1 cellular context compared by ENCODE assay signal in the genomic region with DNA sequence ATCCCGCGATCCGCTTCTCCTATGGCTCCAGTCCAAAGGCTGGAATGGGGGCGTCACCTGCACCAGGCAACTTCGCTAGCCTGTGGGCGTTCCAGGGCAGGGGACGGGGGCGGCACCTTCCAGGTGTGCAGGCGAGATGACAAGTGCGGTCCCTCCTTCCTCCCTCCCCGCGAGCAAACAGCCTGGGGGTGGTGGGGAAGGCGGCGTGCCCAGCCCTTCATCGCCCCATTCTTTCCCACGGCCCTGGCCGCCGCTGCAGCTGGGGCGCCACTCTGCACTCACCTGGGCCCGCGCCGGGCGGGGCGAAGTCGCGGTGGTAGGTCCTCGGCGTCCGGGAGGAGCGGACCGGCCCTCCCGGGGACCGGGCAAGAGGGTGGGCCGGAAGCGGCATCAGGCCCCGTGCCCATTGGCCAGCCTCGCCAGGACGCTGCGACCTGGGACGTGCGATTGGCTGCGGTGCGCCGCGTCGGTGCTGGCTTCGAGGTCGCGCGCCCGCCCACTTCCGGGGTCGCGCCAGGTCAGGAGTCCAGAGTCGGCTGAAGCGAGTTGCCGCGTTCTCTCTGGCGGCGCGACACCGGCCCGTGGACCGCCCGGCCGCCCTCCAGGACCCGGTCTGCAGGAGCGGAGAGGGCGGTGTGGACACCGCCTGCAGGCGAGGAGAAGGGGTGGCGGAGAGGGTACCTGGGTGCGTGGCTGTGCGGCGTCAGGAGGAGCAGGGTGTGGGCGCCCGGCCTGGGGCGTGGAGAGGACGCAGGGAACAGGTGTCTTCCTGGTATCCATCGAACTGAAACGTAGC.
TF ChIP-seq lines count a peak whose summit lies in the region.

Gene TECPR1, minus strand, starts transcription at position 389 of the 796 bp plus-strand sequence. CDS start 6,086 bp downstream, outside the sequence.

TF ChIP-seq in HepG2, 621 proteins besides CTCF, POLR2A, EP300 and RAD21 (continued from another document and continues in another):
- TF ChIP-seq, protein P1, sequence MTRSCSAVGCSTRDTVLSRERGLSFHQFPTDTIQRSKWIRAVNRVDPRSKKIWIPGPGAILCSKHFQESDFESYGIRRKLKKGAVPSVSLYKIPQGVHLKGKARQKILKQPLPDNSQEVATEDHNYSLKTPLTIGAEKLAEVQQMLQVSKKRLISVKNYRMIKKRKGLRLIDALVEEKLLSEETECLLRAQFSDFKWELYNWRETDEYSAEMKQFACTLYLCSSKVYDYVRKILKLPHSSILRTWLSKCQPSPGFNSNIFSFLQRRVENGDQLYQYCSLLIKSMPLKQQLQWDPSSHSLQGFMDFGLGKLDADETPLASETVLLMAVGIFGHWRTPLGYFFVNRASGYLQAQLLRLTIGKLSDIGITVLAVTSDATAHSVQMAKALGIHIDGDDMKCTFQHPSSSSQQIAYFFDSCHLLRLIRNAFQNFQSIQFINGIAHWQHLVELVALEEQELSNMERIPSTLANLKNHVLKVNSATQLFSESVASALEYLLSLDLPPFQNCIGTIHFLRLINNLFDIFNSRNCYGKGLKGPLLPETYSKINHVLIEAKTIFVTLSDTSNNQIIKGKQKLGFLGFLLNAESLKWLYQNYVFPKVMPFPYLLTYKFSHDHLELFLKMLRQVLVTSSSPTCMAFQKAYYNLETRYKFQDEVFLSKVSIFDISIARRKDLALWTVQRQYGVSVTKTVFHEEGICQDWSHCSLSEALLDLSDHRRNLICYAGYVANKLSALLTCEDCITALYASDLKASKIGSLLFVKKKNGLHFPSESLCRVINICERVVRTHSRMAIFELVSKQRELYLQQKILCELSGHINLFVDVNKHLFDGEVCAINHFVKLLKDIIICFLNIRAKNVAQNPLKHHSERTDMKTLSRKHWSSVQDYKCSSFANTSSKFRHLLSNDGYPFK (CRISPR knock-in tag; IDR thresholded peaks at IDR 0.05; ENCODE audit: borderline replicate concordance): no peak; the same call in 1 of the 2 replicates
- TF ChIP-seq FOXC1 (CRISPR knock-in tag; IDR thresholded peaks at IDR 0.05; ENCODE audit: borderline replicate concordance) (peak; percentile 81; the same call in 1 of the 2 replicates), ZSCAN21 (CRISPR knock-in tag; IDR thresholded peaks at IDR 0.05; ENCODE audit: borderline replicate concordance) (no peak; the same call in 1 of the 2 replicates), TEAD3 (CRISPR knock-in tag; optimal IDR thresholded peaks at IDR 0.05; ENCODE audit: borderline replicate concordance) (peak; percentile 16), GLI4 (CRISPR knock-in tag; IDR thresholded peaks at IDR 0.05; ENCODE audit: borderline replicate concordance) (no peak), ZNF839 (CRISPR knock-in tag; IDR thresholded peaks at IDR 0.05; ENCODE audit: borderline replicate concordance) (no peak), MTA3 (CRISPR knock-in tag; IDR thresholded peaks at IDR 0.05) (no peak), MED8 (CRISPR knock-in tag; IDR thresholded peaks at IDR 0.05; ENCODE audit: insufficient replicate concordance) (peak; percentile 44), LCORL (IDR thresholded peaks at IDR 0.05) (no peak), LCORL (CRISPR knock-in tag; IDR thresholded peaks at IDR 0.05) (peak; percentile 73; the same call in 1 of the 2 replicates), ATF2 (CRISPR knock-in tag; IDR thresholded peaks at IDR 0.05) (peak; percentile 11; the same call in 1 of the 2 replicates), ZC3H4 (CRISPR knock-in tag; IDR thresholded peaks at IDR 0.05; ENCODE audit: borderline replicate concordance) (no peak), CBX1 (IDR thresholded peaks at IDR 0.05; ENCODE audit: low read depth) (no peak), IKZF1 (IDR thresholded peaks at IDR 0.05) (no peak), NFAT5 (CRISPR knock-in tag; IDR thresholded peaks at IDR 0.05) (no peak), ZFP82 (CRISPR knock-in tag; IDR thresholded peaks at IDR 0.05; ENCODE audit: borderline replicate concordance) (no peak), HMG20A (CRISPR knock-in tag; IDR thresholded peaks at IDR 0.05; ENCODE audit: borderline replicate concordance) (no peak; the same call in 1 of the 2 replicates), ZNF75D (CRISPR knock-in tag; IDR thresholded peaks at IDR 0.05; ENCODE audit: borderline replicate concordance) (no peak), MAFF (IDR thresholded peaks at IDR 0.05; ENCODE audit: low read depth, low read length) (no peak), FOXK1 (CRISPR knock-in tag; IDR thresholded peaks at IDR 0.05; ENCODE audit: borderline replicate concordance, low read depth) (0 out of 2 replicates have a peak, but pooled peaks have one; percentile 60), BRF2 (CRISPR knock-in tag; IDR thresholded peaks at IDR 0.05) (no peak), PHB2 (IDR thresholded peaks at IDR 0.05; ENCODE audit: partially characterized antibody) (no peak), SMAD9 (CRISPR knock-in tag; IDR thresholded peaks at IDR 0.05) (0 out of 2 replicates have a peak, but pooled peaks have one; percentile 39), NRL (CRISPR knock-in tag; IDR thresholded peaks at IDR 0.05; ENCODE audit: borderline replicate concordance) (no peak), RBM39 (IDR thresholded peaks at IDR 0.05; ENCODE audit: low read depth, low read length, poor library complexity, severe bottlenecking) (no peak), STAG1 (CRISPR knock-in tag; IDR thresholded peaks at IDR 0.05) (no peak; the same call in 1 of the 2 replicates), ZSCAN12 (CRISPR knock-in tag; IDR thresholded peaks at IDR 0.05) (no peak)
- TF ChIP-seq, protein P2, sequence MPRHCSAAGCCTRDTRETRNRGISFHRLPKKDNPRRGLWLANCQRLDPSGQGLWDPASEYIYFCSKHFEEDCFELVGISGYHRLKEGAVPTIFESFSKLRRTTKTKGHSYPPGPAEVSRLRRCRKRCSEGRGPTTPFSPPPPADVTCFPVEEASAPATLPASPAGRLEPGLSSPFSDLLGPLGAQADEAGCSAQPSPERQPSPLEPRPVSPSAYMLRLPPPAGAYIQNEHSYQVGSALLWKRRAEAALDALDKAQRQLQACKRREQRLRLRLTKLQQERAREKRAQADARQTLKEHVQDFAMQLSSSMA (CRISPR knock-in tag; IDR thresholded peaks at IDR 0.05): peak; percentile 62; the same call in 1 of the 2 replicates
- TF ChIP-seq, protein P3, sequence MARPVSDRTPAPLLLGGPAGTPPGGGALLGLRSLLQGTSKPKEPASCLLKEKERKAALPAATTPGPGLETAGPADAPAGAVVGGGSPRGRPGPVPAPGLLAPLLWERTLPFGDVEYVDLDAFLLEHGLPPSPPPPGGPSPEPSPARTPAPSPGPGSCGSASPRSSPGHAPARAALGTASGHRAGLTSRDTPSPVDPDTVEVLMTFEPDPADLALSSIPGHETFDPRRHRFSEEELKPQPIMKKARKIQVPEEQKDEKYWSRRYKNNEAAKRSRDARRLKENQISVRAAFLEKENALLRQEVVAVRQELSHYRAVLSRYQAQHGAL (CRISPR knock-in tag; IDR thresholded peaks at IDR 0.05; ENCODE audit: not compliant biosample characterization): no peak
- TF ChIP-seq, protein P4, sequence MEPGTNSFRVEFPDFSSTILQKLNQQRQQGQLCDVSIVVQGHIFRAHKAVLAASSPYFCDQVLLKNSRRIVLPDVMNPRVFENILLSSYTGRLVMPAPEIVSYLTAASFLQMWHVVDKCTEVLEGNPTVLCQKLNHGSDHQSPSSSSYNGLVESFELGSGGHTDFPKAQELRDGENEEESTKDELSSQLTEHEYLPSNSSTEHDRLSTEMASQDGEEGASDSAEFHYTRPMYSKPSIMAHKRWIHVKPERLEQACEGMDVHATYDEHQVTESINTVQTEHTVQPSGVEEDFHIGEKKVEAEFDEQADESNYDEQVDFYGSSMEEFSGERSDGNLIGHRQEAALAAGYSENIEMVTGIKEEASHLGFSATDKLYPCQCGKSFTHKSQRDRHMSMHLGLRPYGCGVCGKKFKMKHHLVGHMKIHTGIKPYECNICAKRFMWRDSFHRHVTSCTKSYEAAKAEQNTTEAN (CRISPR knock-in tag; conservative IDR thresholded peaks at IDR 0.05): 0 out of 2 replicates have a peak, but pooled peaks have one; percentile 27
